Comparison of ENCODE assay signal across 8 cellular contexts in genomic region chr3:143831208-143831607, GRCh38. TPM values are rescaled to one million over a fixed set of nuclear protein-coding genes. Genes with fewer than 3 reads are reported as not detected.
A peak's percentile ranks its signal among the peaks of the same experiment; 100 is the strongest.
DNase-seq lines count a peak whose midpoint lies in the region; ATAC-seq and TF ChIP-seq lines count a peak whose summit lies in the region.

No MANE protein-coding gene starts in this region.

- peak; percentile 50 for DNase-seq in AG09309 (ENCODE audit: low read depth)
- DNase-seq in fibroblast of peridontal ligament (ENCODE audit: extremely low read depth): peak; percentile 67
- no peak for DNase-seq in OCI-M2 (lab: John Stamatoyannopoulos, UW; ENCODE audit: unreplicated experiment)
- DNase-seq in NCI-H2227 treated with DMSO at 0.1 percent for 48 hours (lab: John Stamatoyannopoulos, UW): no peak
- DNase-seq in left lobe of liver (ENCODE audit: low spot score): no peak

- ATAC-seq in GM19452 (IDR thresholded peaks at IDR 0.05; ENCODE audit: unreplicated experiment): peak; percentile 41
- no peak for ATAC-seq in left lobe of liver
- ATAC-seq in HG03139 (IDR thresholded peaks at IDR 0.05; ENCODE audit: unreplicated experiment): no peak

- H3K4me1 ChIP-seq in KMS-11 (ENCODE audit: low read depth, poor library complexity, severe bottlenecking): peaks cover 67% of the 10 kb centered on the region

- no peak overlapping the region for H3K4me3 ChIP-seq in AG09309 (ENCODE audit: control insufficient read depth, low read depth, low read length)
- peak overlapping the region; percentile 21 for H3K4me3 ChIP-seq in KMS-11 (IDR thresholded peaks at IDR 0.05; ENCODE audit: insufficient read depth, low read depth, low read length)

- H4K20me1 ChIP-seq in KMS-11 (ENCODE audit: insufficient read depth): no peaks in the 10 kb centered on the region

- peak overlapping the region; percentile 53 for H3K9ac ChIP-seq in KMS-11

- peak overlapping the region; percentile 84 for H3K4me2 ChIP-seq in KMS-11

- TF ChIP-seq CTCF in AG09309 (IDR thresholded peaks at IDR 0.05; ENCODE audit: control insufficient read depth, insufficient read depth, low read depth, low read length, missing control alignments) (no peak), KMS-11 (conservative IDR thresholded peaks at IDR 0.05; ENCODE audit: low read depth, low read length) (no peak)

- no peaks in the 10 kb centered on the region for H3K27me3 ChIP-seq in KMS-11 (ENCODE audit: insufficient read depth, low read depth)

- peak overlapping the region; percentile 80 for H3K27ac ChIP-seq in KMS-11

- no peaks in the 10 kb centered on the region for H3K36me3 ChIP-seq in KMS-11 (ENCODE audit: insufficient read depth)

- peak overlapping the region; percentile 3; the same call in 1 of the 2 replicates for H2AFZ ChIP-seq in KMS-11 (ENCODE audit: low read depth)

- H3K79me2 ChIP-seq in KMS-11 (ENCODE audit: insufficient read depth, low read depth): peaks cover 8% of the 10 kb centered on the region; the same call in 1 of the 2 replicates

RNA-seq across cellular contexts. Expression of gene SLC9A9, which starts 17.1 kb away (rescaled TPM):
- 2.5 TPM for total RNA-seq in left lobe of liver

Comparison
In these comparisons a context has a peak if more than half of its experiments do, and no peak if none do; other contexts are left out.
1. DNase-seq: peak in AG09309 (single experiment) and fibroblast of peridontal ligament (single experiment); none in OCI-M2 (single experiment), NCI-H2227 treated with DMSO at 0.1 percent for 48 hours (single experiment) and left lobe of liver (single experiment).